8 cellular contexts compared by ENCODE assay signal in the genomic region with DNA sequence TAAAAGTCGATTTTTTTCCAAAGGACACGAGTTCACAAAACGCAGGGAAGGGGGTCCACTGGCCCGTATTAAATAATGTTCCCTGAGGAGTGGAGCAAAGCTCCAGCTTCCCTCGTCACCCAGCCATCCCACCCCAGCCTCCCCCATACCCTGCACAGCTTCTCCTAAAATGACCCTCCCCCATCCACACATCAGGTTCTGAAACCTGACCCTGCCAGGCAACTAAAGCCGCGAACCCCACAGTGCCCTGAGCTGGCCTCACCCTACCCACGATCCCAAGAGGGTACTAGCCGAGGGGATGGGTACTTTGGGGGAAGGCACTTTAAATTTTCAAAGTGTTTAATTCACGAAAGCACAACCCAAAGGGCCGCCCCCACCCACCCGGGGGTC. TPM values are rescaled to one million over a fixed set of nuclear protein-coding genes. Genes with fewer than 3 reads are reported as not detected.
DNase-seq lines count a peak whose midpoint lies in the region; TF ChIP-seq lines count a peak whose summit lies in the region.

No MANE protein-coding gene starts in this region.

- no peaks in the 10 kb centered on the region for H3K36me3 ChIP-seq in MG63

- no peaks in the 10 kb centered on the region for H3K9me3 Mint-ChIP-seq in chondrocyte (ENCODE audit: low read depth)

- H3K36me3 Mint-ChIP-seq in chondrocyte (ENCODE audit: low read depth), result no peaks in the 10 kb centered on the region

- H3K27ac Mint-ChIP-seq in chondrocyte (ENCODE audit: unreplicated experiment), result peak overlapping the region; percentile 92

- TF ChIP-seq CTCF in chondrocyte (IDR thresholded peaks at IDR 0.05), result no peak

- H3K4me3 ChIP-seq in MG63, result peak overlapping the region; percentile 75
- peak overlapping the region; percentile 46 for H3K4me3 ChIP-seq in mononuclear cell (ENCODE audit: low read length)

- H3K27me3 ChIP-seq in MG63 (no peaks in the 10 kb centered on the region), mononuclear cell (ENCODE audit: insufficient read depth, low read length) (no peaks in the 10 kb centered on the region)

- peak overlapping the region; percentile 80 for H3K4me3 Mint-ChIP-seq in chondrocyte (ENCODE audit: unreplicated experiment)

- H3K9me3 ChIP-seq in MG63 (no peaks in the 10 kb centered on the region), mononuclear cell (ENCODE audit: low read depth, low read length) (no peaks in the 10 kb centered on the region)

- DNase-seq in NCI-H1092 treated with DMSO at 0.1 percent for 48 hours (lab: John Stamatoyannopoulos, UW) (peak; percentile 42), NCI-H1092 (lab: John Stamatoyannopoulos, UW) (no peak), MG63 (no peak), chondrocyte (ENCODE audit: low spot score) (no peak), T1000 (lab: John Stamatoyannopoulos, UW) (no peak), NCI-H510A treated with DMSO at 0.1 percent for 48 hours (lab: John Stamatoyannopoulos, UW) (no peak), AML-193 (lab: John Stamatoyannopoulos, UW) (no peak)

- no peaks in the 10 kb centered on the region for H3K27me3 Mint-ChIP-seq in chondrocyte (ENCODE audit: low read depth)

- peaks cover 24% of the 10 kb centered on the region for H3K4me1 Mint-ChIP-seq in chondrocyte (ENCODE audit: low read depth)

- peaks cover 25% of the 10 kb centered on the region for H3K4me1 ChIP-seq in mononuclear cell (ENCODE audit: insufficient read depth, low read length)

RNA-seq across cellular contexts. Expression of a gene that starts 0.6 kb away (rescaled TPM):
- total RNA-seq in MG63 (2014; rRNA removed; shearing (Covaris generic); ENCODE audit: low replicate concordance), result 20.2 and 23.5 TPM in 2 replicates
- 29.1 to 46.3 TPM (median 30.1 TPM) in 3 replicates for total RNA-seq in chondrocyte
- 2.0 TPM for total RNA-seq in mononuclear cell

RNA-seq across cellular contexts. Expression of a gene that starts 0.7 kb away (rescaled TPM):
- total RNA-seq in MG63 (2014; rRNA removed; shearing (Covaris generic); ENCODE audit: low replicate concordance), result 0.92 TPM in 1 of 2 replicates, not detected in the other
- total RNA-seq in chondrocyte (0.30 TPM in 1 of 3 replicates, not detected in the others), mononuclear cell (0.10 TPM)
